In the genomic region with DNA sequence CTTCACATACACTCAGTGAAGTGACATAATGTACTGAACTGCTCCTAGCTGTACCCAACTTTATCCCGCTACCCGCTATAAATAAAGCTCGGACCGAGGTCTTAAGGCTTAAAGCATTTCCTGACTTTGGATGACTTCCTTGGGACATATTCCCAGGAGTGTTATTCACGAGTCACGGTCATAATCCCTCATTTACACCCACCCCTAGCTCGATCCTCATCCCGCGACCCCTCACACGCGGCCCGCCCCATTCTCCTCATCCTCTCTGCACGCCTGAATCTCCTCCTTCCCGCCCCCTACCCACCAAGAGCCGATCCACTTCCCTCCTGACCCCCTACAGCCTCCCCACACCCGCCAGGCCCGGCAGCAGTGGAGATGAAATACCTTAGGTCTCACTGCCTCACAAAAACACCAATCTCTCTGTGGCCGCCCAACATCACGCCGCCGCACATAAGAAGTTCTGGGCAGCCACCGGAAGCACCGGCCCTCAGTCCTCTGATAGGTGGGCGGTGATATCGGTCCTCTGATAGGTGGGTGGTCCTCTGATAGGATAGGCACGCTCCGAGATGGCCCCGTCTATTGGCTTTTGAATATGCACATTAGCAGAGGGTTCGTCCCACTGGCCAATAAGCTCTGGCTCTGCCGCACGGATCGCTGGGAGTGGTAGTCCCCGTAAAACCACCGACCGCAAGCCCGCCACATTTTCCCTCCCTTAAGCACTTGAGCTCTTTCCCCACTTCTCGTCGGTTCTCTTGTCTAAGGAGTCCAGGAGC, we compare ENCODE assay signal across 1 cellular context.
TF ChIP-seq lines count a peak whose summit lies in the region.

A gene with protein sequence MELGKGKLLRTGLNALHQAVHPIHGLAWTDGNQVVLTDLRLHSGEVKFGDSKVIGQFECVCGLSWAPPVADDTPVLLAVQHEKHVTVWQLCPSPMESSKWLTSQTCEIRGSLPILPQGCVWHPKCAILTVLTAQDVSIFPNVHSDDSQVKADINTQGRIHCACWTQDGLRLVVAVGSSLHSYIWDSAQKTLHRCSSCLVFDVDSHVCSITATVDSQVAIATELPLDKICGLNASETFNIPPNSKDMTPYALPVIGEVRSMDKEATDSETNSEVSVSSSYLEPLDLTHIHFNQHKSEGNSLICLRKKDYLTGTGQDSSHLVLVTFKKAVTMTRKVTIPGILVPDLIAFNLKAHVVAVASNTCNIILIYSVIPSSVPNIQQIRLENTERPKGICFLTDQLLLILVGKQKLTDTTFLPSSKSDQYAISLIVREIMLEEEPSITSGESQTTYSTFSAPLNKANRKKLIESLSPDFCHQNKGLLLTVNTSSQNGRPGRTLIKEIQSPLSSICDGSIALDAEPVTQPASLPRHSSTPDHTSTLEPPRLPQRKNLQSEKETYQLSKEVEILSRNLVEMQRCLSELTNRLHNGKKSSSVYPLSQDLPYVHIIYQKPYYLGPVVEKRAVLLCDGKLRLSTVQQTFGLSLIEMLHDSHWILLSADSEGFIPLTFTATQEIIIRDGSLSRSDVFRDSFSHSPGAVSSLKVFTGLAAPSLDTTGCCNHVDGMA (minus strand): TSS at position 462 of the 773 bp plus-strand sequence. CDS start 7,897 bp downstream, outside the sequence.

TF ChIP-seq in HepG2, 621 proteins besides CTCF, POLR2A, EP300 and RAD21 (continued from another document and continues in another):
- no peak for TF ChIP-seq ZBTB40 (IDR thresholded peaks at IDR 0.05)
- no peak for TF ChIP-seq ZBTB40 (CRISPR knock-in tag; IDR thresholded peaks at IDR 0.05)
- no peak; the same call in 1 of the 2 replicates for TF ChIP-seq KMT2A (CRISPR knock-in tag; IDR thresholded peaks at IDR 0.05)
- peak; percentile 70 for TF ChIP-seq ZNF605 (CRISPR knock-in tag; IDR thresholded peaks at IDR 0.05)
- TF ChIP-seq SALL1 (CRISPR knock-in tag; IDR thresholded peaks at IDR 0.05), result peak; percentile 73
- TF ChIP-seq NCOA5 (CRISPR knock-in tag; IDR thresholded peaks at IDR 0.05), result no peak
- peak; percentile 97 for TF ChIP-seq THAP11 (CRISPR knock-in tag; IDR thresholded peaks at IDR 0.05)
- no peak for TF ChIP-seq ZNF724P (CRISPR knock-in tag; IDR thresholded peaks at IDR 0.05; ENCODE audit: borderline replicate concordance)
- TF ChIP-seq SUZ12 (IDR thresholded peaks at IDR 0.05; ENCODE audit: low read depth, low read length), result peak; percentile 77
- 0 out of 2 replicates have a peak, but pooled peaks have one; percentile 58 for TF ChIP-seq ZNF441 (CRISPR knock-in tag; IDR thresholded peaks at IDR 0.05; ENCODE audit: borderline replicate concordance)
- TF ChIP-seq MEIS1 (CRISPR knock-in tag; IDR thresholded peaks at IDR 0.05; ENCODE audit: borderline replicate concordance), result no peak
- TF ChIP-seq ZNF619 (CRISPR knock-in tag; IDR thresholded peaks at IDR 0.05), result peak; percentile 44; the same call in 1 of the 2 replicates
- TF ChIP-seq TCF12 (IDR thresholded peaks at IDR 0.05), result no peak
- 0 out of 2 replicates have a peak, but pooled peaks have one; percentile 90 for TF ChIP-seq TCF12 (CRISPR knock-in tag; IDR thresholded peaks at IDR 0.05)
- peak; percentile 85 for TF ChIP-seq GATAD1 (CRISPR knock-in tag; IDR thresholded peaks at IDR 0.05)
- peak; percentile 82; the same call in 1 of the 2 replicates for TF ChIP-seq KDM2A (CRISPR knock-in tag; IDR thresholded peaks at IDR 0.05; ENCODE audit: borderline replicate concordance, low read depth)
- TF ChIP-seq ZNF235 (CRISPR knock-in tag; IDR thresholded peaks at IDR 0.05; ENCODE audit: borderline replicate concordance), result 0 out of 2 replicates have a peak, but pooled peaks have one; percentile 69
- TF ChIP-seq HNRNPL (IDR thresholded peaks at IDR 0.05; ENCODE audit: low read depth, low read length), result no peak
- TF ChIP-seq KAT8 (CRISPR knock-in tag; IDR thresholded peaks at IDR 0.05), result peak; percentile 79
- TF ChIP-seq HIVEP1 (CRISPR knock-in tag; IDR thresholded peaks at IDR 0.05), result 0 out of 2 replicates have a peak, but pooled peaks have one; percentile 63
- peak; percentile 81; the same call in 1 of the 2 replicates for TF ChIP-seq NFKB2 (CRISPR knock-in tag; IDR thresholded peaks at IDR 0.05; ENCODE audit: borderline replicate concordance)
- peak; percentile 98 for TF ChIP-seq ZBTB38 (CRISPR knock-in tag; IDR thresholded peaks at IDR 0.05)
- TF ChIP-seq GFI1 (CRISPR knock-in tag; IDR thresholded peaks at IDR 0.05; ENCODE audit: borderline replicate concordance), result peak; percentile 72; the same call in 1 of the 2 replicates
- TF ChIP-seq ZBTB14 (CRISPR knock-in tag; IDR thresholded peaks at IDR 0.05), result no peak
- TF ChIP-seq CBX2 (IDR thresholded peaks at IDR 0.05; ENCODE audit: low read depth, low read length), result no peak
- TF ChIP-seq CBX2 (CRISPR knock-in tag; IDR thresholded peaks at IDR 0.05; ENCODE audit: low read depth), result no peak
- TF ChIP-seq ZNF251 (CRISPR knock-in tag; IDR thresholded peaks at IDR 0.05), result no peak
- TF ChIP-seq, protein P1, sequence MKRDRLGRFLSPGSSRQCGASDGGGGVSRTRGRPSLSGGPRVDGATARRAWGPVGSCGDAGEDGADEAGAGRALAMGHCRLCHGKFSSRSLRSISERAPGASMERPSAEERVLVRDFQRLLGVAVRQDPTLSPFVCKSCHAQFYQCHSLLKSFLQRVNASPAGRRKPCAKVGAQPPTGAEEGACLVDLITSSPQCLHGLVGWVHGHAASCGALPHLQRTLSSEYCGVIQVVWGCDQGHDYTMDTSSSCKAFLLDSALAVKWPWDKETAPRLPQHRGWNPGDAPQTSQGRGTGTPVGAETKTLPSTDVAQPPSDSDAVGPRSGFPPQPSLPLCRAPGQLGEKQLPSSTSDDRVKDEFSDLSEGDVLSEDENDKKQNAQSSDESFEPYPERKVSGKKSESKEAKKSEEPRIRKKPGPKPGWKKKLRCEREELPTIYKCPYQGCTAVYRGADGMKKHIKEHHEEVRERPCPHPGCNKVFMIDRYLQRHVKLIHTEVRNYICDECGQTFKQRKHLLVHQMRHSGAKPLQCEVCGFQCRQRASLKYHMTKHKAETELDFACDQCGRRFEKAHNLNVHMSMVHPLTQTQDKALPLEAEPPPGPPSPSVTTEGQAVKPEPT (CRISPR knock-in tag; IDR thresholded peaks at IDR 0.05; ENCODE audit: low read depth), result 0 out of 2 replicates have a peak, but pooled peaks have one; percentile 46
- no peak for TF ChIP-seq SOX5 (CRISPR knock-in tag; IDR thresholded peaks at IDR 0.05; ENCODE audit: borderline replicate concordance)
- TF ChIP-seq, protein P2, sequence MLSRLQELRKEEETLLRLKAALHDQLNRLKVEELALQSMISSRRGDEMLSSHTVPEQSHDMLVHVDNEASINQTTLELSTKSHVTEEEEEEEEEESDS (CRISPR knock-in tag; IDR thresholded peaks at IDR 0.05; ENCODE audit: borderline replicate concordance), result no peak
- TF ChIP-seq PRDM4 (CRISPR knock-in tag; IDR thresholded peaks at IDR 0.05; ENCODE audit: borderline replicate concordance), result no peak
- TF ChIP-seq SCMH1 (CRISPR knock-in tag; IDR thresholded peaks at IDR 0.05; ENCODE audit: borderline replicate concordance), result no peak
- TF ChIP-seq ZNF143 (CRISPR knock-in tag; IDR thresholded peaks at IDR 0.05), result peak; percentile 95
- no peak for TF ChIP-seq SP1 (IDR thresholded peaks at IDR 0.05)
- no peak; the same call in 1 of the 2 replicates for TF ChIP-seq SP1 (CRISPR knock-in tag; IDR thresholded peaks at IDR 0.05)
- TF ChIP-seq, protein P3, sequence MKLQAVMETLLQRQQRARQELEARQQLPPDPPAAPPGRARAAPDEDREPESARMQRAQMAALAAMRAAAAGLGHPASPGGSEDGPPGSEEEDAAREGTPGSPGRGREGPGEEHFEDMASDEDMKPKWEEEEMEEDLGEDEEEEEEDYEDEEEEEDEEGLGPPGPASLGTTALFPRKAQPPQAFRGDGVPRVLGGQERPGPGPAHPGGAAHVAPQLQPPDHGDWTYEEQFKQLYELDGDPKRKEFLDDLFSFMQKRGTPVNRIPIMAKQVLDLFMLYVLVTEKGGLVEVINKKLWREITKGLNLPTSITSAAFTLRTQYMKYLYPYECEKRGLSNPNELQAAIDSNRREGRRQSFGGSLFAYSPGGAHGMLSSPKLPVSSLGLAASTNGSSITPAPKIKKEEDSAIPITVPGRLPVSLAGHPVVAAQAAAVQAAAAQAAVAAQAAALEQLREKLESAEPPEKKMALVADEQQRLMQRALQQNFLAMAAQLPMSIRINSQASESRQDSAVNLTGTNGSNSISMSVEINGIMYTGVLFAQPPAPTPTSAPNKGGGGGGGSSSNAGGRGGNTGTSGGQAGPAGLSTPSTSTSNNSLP (IDR thresholded peaks at IDR 0.05; ENCODE audit: low read depth, low read length), result peak; percentile 68; the same call in 1 of the 2 replicates
- no peak for TF ChIP-seq NFE2 (CRISPR knock-in tag; IDR thresholded peaks at IDR 0.05)
- TF ChIP-seq ZNF260 (CRISPR knock-in tag; IDR thresholded peaks at IDR 0.05; ENCODE audit: borderline replicate concordance, low read depth), result no peak
- no peak for TF ChIP-seq U2AF1 (optimal IDR thresholded peaks at IDR 0.05; ENCODE audit: low read depth, low read length)
